ENCODE assay signal across 1 cellular context in the genomic region with DNA sequence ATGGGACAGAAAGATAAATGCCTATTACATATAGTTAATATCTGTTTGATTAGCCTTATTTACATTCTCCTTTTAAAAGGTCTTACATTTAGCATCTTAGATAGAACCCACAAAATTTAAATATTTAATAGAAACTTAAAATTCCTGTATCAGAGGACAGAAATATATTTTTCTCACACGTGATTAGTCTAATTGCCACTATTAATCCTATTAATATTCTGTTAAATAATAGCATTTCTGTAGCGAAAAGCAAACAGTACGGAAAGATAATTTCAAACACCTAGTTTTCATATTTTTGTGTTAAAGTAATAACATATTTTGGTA.
TF ChIP-seq lines count a peak whose summit lies in the region.

No MANE protein-coding gene starts in this region.

TF ChIP-seq in A549, 52 proteins besides CTCF, POLR2A, EP300 and RAD21 (continued from another document):
- TF ChIP-seq, protein P1, sequence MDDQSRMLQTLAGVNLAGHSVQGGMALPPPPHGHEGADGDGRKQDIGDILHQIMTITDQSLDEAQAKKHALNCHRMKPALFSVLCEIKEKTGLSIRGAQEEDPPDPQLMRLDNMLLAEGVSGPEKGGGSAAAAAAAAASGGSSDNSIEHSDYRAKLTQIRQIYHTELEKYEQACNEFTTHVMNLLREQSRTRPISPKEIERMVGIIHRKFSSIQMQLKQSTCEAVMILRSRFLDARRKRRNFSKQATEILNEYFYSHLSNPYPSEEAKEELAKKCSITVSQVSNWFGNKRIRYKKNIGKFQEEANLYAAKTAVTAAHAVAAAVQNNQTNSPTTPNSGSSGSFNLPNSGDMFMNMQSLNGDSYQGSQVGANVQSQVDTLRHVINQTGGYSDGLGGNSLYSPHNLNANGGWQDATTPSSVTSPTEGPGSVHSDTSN (IDR thresholded peaks at IDR 0.05): no peak
- TF ChIP-seq CHD2 (IDR thresholded peaks at IDR 0.05; ENCODE audit: low read length, partially characterized antibody) (no peak), CEBPB (IDR thresholded peaks at IDR 0.05) (no peak), FOSB (CRISPR knock-in tag; IDR thresholded peaks at IDR 0.05) (no peak), MYC (IDR thresholded peaks at IDR 0.05; ENCODE audit: borderline replicate concordance, low read length) (no peak), PHF8 (IDR thresholded peaks at IDR 0.05; ENCODE audit: borderline replicate concordance, low read depth) (no peak)
- TF ChIP-seq, protein P2, sequence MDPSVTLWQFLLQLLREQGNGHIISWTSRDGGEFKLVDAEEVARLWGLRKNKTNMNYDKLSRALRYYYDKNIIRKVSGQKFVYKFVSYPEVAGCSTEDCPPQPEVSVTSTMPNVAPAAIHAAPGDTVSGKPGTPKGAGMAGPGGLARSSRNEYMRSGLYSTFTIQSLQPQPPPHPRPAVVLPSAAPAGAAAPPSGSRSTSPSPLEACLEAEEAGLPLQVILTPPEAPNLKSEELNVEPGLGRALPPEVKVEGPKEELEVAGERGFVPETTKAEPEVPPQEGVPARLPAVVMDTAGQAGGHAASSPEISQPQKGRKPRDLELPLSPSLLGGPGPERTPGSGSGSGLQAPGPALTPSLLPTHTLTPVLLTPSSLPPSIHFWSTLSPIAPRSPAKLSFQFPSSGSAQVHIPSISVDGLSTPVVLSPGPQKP (IDR thresholded peaks at IDR 0.05; ENCODE audit: low read depth, low read length): no peak
- TF ChIP-seq, protein P3, sequence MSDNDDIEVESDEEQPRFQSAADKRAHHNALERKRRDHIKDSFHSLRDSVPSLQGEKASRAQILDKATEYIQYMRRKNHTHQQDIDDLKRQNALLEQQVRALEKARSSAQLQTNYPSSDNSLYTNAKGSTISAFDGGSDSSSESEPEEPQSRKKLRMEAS (IDR thresholded peaks at IDR 0.05): no peak
TF ChIP-seq in A549: peak in this region for 0.
